In genomic region chr6:113356139-113356538, GRCh38 we compare ENCODE assay signal across 1 cellular context.
A peak's percentile ranks its signal among the peaks of the same experiment; 100 is the strongest.
TF ChIP-seq lines count a peak whose summit lies in the region.

No MANE protein-coding gene starts in this region.

TF ChIP-seq in HepG2, 621 proteins besides CTCF, POLR2A, EP300 and RAD21 (continued from another document and continues in another):
- no peak for TF ChIP-seq PRDM10 (CRISPR knock-in tag; IDR thresholded peaks at IDR 0.05; ENCODE audit: low read depth)
- TF ChIP-seq ZNF563 (CRISPR knock-in tag; IDR thresholded peaks at IDR 0.05): no peak
- no peak for TF ChIP-seq AKAP8 (CRISPR knock-in tag; IDR thresholded peaks at IDR 0.05)
- TF ChIP-seq CREB1 (IDR thresholded peaks at IDR 0.05): no peak
- peak; percentile 33; the same call in 1 of the 2 replicates for TF ChIP-seq CREB1 (CRISPR knock-in tag; IDR thresholded peaks at IDR 0.05)
- no peak for TF ChIP-seq DMAP1 (CRISPR knock-in tag; IDR thresholded peaks at IDR 0.05)
- TF ChIP-seq ZNF282 (IDR thresholded peaks at IDR 0.05; ENCODE audit: partially characterized antibody): no peak
- TF ChIP-seq ZSCAN30 (CRISPR knock-in tag; IDR thresholded peaks at IDR 0.05): no peak
- no peak for TF ChIP-seq TAF1 (CRISPR knock-in tag; IDR thresholded peaks at IDR 0.05)
- TF ChIP-seq FLYWCH1 (CRISPR knock-in tag; IDR thresholded peaks at IDR 0.05): no peak
- TF ChIP-seq ZNF782 (CRISPR knock-in tag; IDR thresholded peaks at IDR 0.05; ENCODE audit: borderline replicate concordance): no peak
- no peak for TF ChIP-seq ZNF713 (CRISPR knock-in tag; IDR thresholded peaks at IDR 0.05)
- peak; percentile 80 for TF ChIP-seq HMG20A (CRISPR knock-in tag; IDR thresholded peaks at IDR 0.05; ENCODE audit: borderline replicate concordance)
- TF ChIP-seq FOXP1 (IDR thresholded peaks at IDR 0.05): no peak
- peak; percentile 74 for TF ChIP-seq FOXP1 (CRISPR knock-in tag; IDR thresholded peaks at IDR 0.05)
- TF ChIP-seq FIP1L1 (IDR thresholded peaks at IDR 0.05; ENCODE audit: borderline replicate concordance, insufficient read depth, low read depth, low read length): no peak
- TF ChIP-seq UBTF (CRISPR knock-in tag; IDR thresholded peaks at IDR 0.05): no peak
- no peak for TF ChIP-seq ZNF850 (CRISPR knock-in tag; conservative IDR thresholded peaks at IDR 0.05)
- TF ChIP-seq ATF7-NPFF (CRISPR knock-in tag; IDR thresholded peaks at IDR 0.05; ENCODE audit: low read depth): no peak
- no peak for TF ChIP-seq ZNF749 (CRISPR knock-in tag; IDR thresholded peaks at IDR 0.05; ENCODE audit: borderline replicate concordance)
- TF ChIP-seq ZNF720 (CRISPR knock-in tag; IDR thresholded peaks at IDR 0.05): no peak
- TF ChIP-seq ZBTB1 (CRISPR knock-in tag; IDR thresholded peaks at IDR 0.05; ENCODE audit: borderline replicate concordance): no peak
- no peak for TF ChIP-seq SMYD3 (CRISPR knock-in tag; IDR thresholded peaks at IDR 0.05)
- TF ChIP-seq ETS1 (CRISPR knock-in tag; IDR thresholded peaks at IDR 0.05): no peak
- TF ChIP-seq DPF2 (CRISPR knock-in tag; IDR thresholded peaks at IDR 0.05; ENCODE audit: borderline replicate concordance, low read depth): no peak; the same call in 1 of the 2 replicates
- 0 out of 2 replicates have a peak, but pooled peaks have one; percentile 55 for TF ChIP-seq ZNF784 (CRISPR knock-in tag; IDR thresholded peaks at IDR 0.05; ENCODE audit: borderline replicate concordance)
- TF ChIP-seq ZFY (CRISPR knock-in tag; IDR thresholded peaks at IDR 0.05): no peak
- no peak for TF ChIP-seq TGIF2 (CRISPR knock-in tag; IDR thresholded peaks at IDR 0.05)
- no peak for TF ChIP-seq MAF1 (CRISPR knock-in tag; IDR thresholded peaks at IDR 0.05; ENCODE audit: borderline replicate concordance)
- no peak for TF ChIP-seq ZNF549 (CRISPR knock-in tag; IDR thresholded peaks at IDR 0.05)
- no peak for TF ChIP-seq ZBTB2 (CRISPR knock-in tag; IDR thresholded peaks at IDR 0.05; ENCODE audit: low read depth)
- TF ChIP-seq KLF12 (CRISPR knock-in tag; IDR thresholded peaks at IDR 0.05; ENCODE audit: borderline replicate concordance): no peak
- no peak for TF ChIP-seq RNF2 (conservative IDR thresholded peaks at IDR 0.05; ENCODE audit: low read depth)
- no peak for TF ChIP-seq KIAA2018 (CRISPR knock-in tag; IDR thresholded peaks at IDR 0.05; ENCODE audit: borderline replicate concordance)
- TF ChIP-seq ESRRA (CRISPR knock-in tag; IDR thresholded peaks at IDR 0.05; ENCODE audit: low read depth): no peak
- no peak for TF ChIP-seq MEF2D (CRISPR knock-in tag; IDR thresholded peaks at IDR 0.05)
- no peak for TF ChIP-seq ZNF260 (CRISPR knock-in tag; IDR thresholded peaks at IDR 0.05; ENCODE audit: borderline replicate concordance, low read depth)
- no peak for TF ChIP-seq SMAD3 (CRISPR knock-in tag; IDR thresholded peaks at IDR 0.05)
- peak; percentile 69 for TF ChIP-seq FOSL2 (CRISPR knock-in tag; IDR thresholded peaks at IDR 0.05)
- 0 out of 2 replicates have a peak, but pooled peaks have one; percentile 23 for TF ChIP-seq ATF1 (CRISPR knock-in tag; IDR thresholded peaks at IDR 0.05)
- no peak for TF ChIP-seq MBD4 (IDR thresholded peaks at IDR 0.05; ENCODE audit: borderline replicate concordance, low read length)
- no peak for TF ChIP-seq ZFP41 (CRISPR knock-in tag; IDR thresholded peaks at IDR 0.05; ENCODE audit: borderline replicate concordance)
- no peak for TF ChIP-seq ZNF281 (CRISPR knock-in tag; IDR thresholded peaks at IDR 0.05; ENCODE audit: borderline replicate concordance)
